27 cellular contexts compared by ENCODE assay signal in genomic region chr16:49128740-49129139, GRCh38.
"Had no signal": no experiment of that assay in that cellular context is flagged by ENCODE, and none has a peak within 500 bp of the region (broad histone marks: within the 10 kb centered on the region; RNA-seq: fewer than 3 reads in every experiment).

No MANE protein-coding gene starts in this region.

- H3K36me3 ChIP-seq: brain microvascular endothelial cell, esophagus squamous epithelium, gastroesophageal sphincter, heart right ventricle had no signal

- ATAC-seq: activated CD4-positive, alpha-beta T cell treated with anti-CD3 and anti-CD28 coated beads for 36 hours; activated CD8-positive, alpha-beta memory T cell treated with anti-CD3 and anti-CD28 coated beads, Interleukin-2, amount 10 ng/mL, durations not matched to agents 7 days and 5 days; activated CD8-positive, alpha-beta T cell treated with anti-CD3 and anti-CD28 coated beads, Interleukin-2, amount 10 ng/mL, durations not matched to agents 7 days and 5 days; activated T-cell treated with anti-CD3 and anti-CD28 coated beads, Interleukin-2, amount 50 U/mL, for 72 hours; effector memory CD8-positive, alpha-beta T cell; gastroesophageal sphincter; heart right ventricle; T-helper 17 cell had no signal

- H3K4me2 ChIP-seq: hepatocyte had no signal

- H3K27me3 ChIP-seq: brain microvascular endothelial cell, esophagus squamous epithelium, heart right ventricle, hepatocyte had no signal

- DNase-seq: activated CD4-positive, alpha-beta memory T cell treated with anti-CD3 and anti-CD28 coated beads for 36 hours; activated CD4-positive, alpha-beta T cell treated with anti-CD3 and anti-CD28 coated beads for 36 hours; activated CD4-positive, alpha-beta T cell treated with anti-CD3 and anti-CD28 coated beads, Interleukin-2, amount 10 ng/mL, durations not matched to agents 24 days and 14 days; activated CD4-positive, CD25-positive, alpha-beta regulatory T cell; activated CD4-positive, CD25-positive, alpha-beta regulatory T cell treated with anti-CD3 and anti-CD28 coated beads, Interleukin-2, amount 50 U/mL, for 72 hours; activated CD8-positive, alpha-beta memory T cell treated with anti-CD3 and anti-CD28 coated beads, Interleukin-2, amount 10 ng/mL, durations not matched to agents 7 days and 5 days; activated CD8-positive, alpha-beta memory T cell treated with anti-CD3 and anti-CD28 coated beads, Interleukin-2, amount 50 U/mL, for 4 hours; activated CD8-positive, alpha-beta T cell treated with anti-CD3 and anti-CD28 coated beads, Interleukin-2, amount 10 ng/mL, durations not matched to agents 7 days and 5 days; activated gamma-delta T cell; activated naive CD4-positive, alpha-beta T cell; activated naive CD4-positive, alpha-beta T cell treated with anti-CD3 and anti-CD28 coated beads, Interleukin-2, amount 50 U/mL, for 16 hours; activated T-cell treated with anti-CD3 and anti-CD28 coated beads, Interleukin-2, amount 50 U/mL, for 1 hour; activated T-cell treated with anti-CD3 and anti-CD28 coated beads, Interleukin-2, amount 50 U/mL, for 72 hours; amniotic stem cell; anterior cingulate cortex; brain microvascular endothelial cell; dorsolateral prefrontal cortex; effector memory CD8-positive, alpha-beta T cell; erythroblast; esophagus squamous epithelium; foreskin melanocyte; heart right ventricle; T-helper 17 cell; T1000 had no signal

- H3K4me1 ChIP-seq: esophagus squamous epithelium, gastroesophageal sphincter had no signal

- H3K4me3 ChIP-seq: coronary artery, dorsolateral prefrontal cortex, esophagus squamous epithelium, gastroesophageal sphincter, heart right ventricle, hepatocyte had no signal

- H3K79me2 ChIP-seq: hepatocyte had no signal

- H3K27ac ChIP-seq: brain microvascular endothelial cell, coronary artery, dorsolateral prefrontal cortex, esophagus squamous epithelium, gastroesophageal sphincter, heart right ventricle, hepatocyte had no signal

- H3K9me3 ChIP-seq: esophagus squamous epithelium, gastroesophageal sphincter had no signal

- H2AFZ ChIP-seq: hepatocyte had no signal
